18 cellular contexts compared by ENCODE assay signal in genomic region chr15:67548532-67548852, GRCh38. TPM values are rescaled to one million over a fixed set of nuclear protein-coding genes. Genes with fewer than 3 reads are reported as not detected.
A peak's percentile ranks its signal among the peaks of the same experiment; 100 is the strongest.
DNase-seq lines count a peak whose midpoint lies in the region; ATAC-seq, FAIRE-seq and TF ChIP-seq lines count a peak whose summit lies in the region.
"Had no signal": no experiment of that assay in that cellular context is flagged by ENCODE, and none has a peak within 500 bp of the region (broad histone marks: within the 10 kb centered on the region; RNA-seq: fewer than 3 reads in every experiment).

No MANE protein-coding gene starts in this region.

- H3K4me2 ChIP-seq in IMR-90 (ENCODE audit: low read depth, low read length), result peak overlapping the region; percentile 73; the same call in 1 of the 2 replicates
- H3K4me2 ChIP-seq in skeletal muscle satellite cell (ENCODE audit: low read length), result peak overlapping the region; percentile 30

- H3K4ac ChIP-seq in IMR-90 (ENCODE audit: low read depth, low read length), result no peak overlapping the region

- DNase-seq in IMR-90 (no peak), astrocyte of the spinal cord (ENCODE audit: low read depth, low spot score) (peak; percentile 30), left lung (no peak), small intestine (no peak), NCI-H510A (lab: John Stamatoyannopoulos, UW) (no peak), HCEC 1CT (no peak)
- DNase-seq: activated CD4-positive, alpha-beta memory T cell treated with anti-CD3 and anti-CD28 coated beads for 36 hours; activated T-cell treated with anti-CD3 and anti-CD28 coated beads, Interleukin-2, amount 50 U/mL, for 48 hours; esophagus squamous epithelium; Kasumi-1 had no signal

- ATAC-seq in IMR-90 (ENCODE audit: low read depth) (peak; percentile 70), left lung (peak; percentile 34), GM18867 (IDR thresholded peaks at IDR 0.05; ENCODE audit: unreplicated experiment) (no peak)

- no peak overlapping the region for H4K91ac ChIP-seq in IMR-90 (ENCODE audit: insufficient read depth, low read depth, low read length)

- H3K27me3 ChIP-seq in IMR-90 (ENCODE audit: control insufficient read depth, insufficient read depth, low read length) (no peaks in the 10 kb centered on the region), left lung (no peaks in the 10 kb centered on the region), skeletal muscle satellite cell (ENCODE audit: control insufficient read depth, insufficient read depth, low read length) (no peaks in the 10 kb centered on the region), small intestine (ENCODE audit: control insufficient read depth in 2 of 2, insufficient read depth in 2 of 2, low read length in 2 of 2) (no peaks in the 10 kb centered on the region)
- H3K27me3 ChIP-seq: BLaER1, esophagus squamous epithelium, SJCRH30 had no signal

- TF ChIP-seq POLR2A in IMR-90 (IDR thresholded peaks at IDR 0.05; ENCODE audit: low read depth, low read length), result no peak

- TF ChIP-seq RAD21 in IMR-90 (IDR thresholded peaks at IDR 0.05; ENCODE audit: low read length), result no peak

- BruUV-seq in IMR-90 (replicated peaks; lab: Mats Ljungman, UMichigan), result no TSS peak

- H4K20me1 ChIP-seq in IMR-90 (ENCODE audit: insufficient read depth, low read length), result peaks cover 7% of the 10 kb centered on the region; the same call in 1 of the 2 replicates

- no peak for FAIRE-seq in small intestine (lab: Jason Lieb, UNC)
- FAIRE-seq: colon, TTC549 had no signal

- no peak overlapping the region for H3K4me3 ChIP-seq in IMR-90 (ENCODE audit: insufficient read depth, low read depth, low read length)
- H3K4me3 ChIP-seq in astrocyte of the spinal cord (ENCODE audit: low read depth, low read length), result no peak overlapping the region
- no peak overlapping the region for H3K4me3 ChIP-seq in left lung
- H3K4me3 ChIP-seq in skeletal muscle satellite cell (ENCODE audit: low read length), result no peak overlapping the region
- no peak overlapping the region for H3K4me3 ChIP-seq in small intestine (ENCODE audit: low read depth in 1 of 2, low read length in 2 of 2)
- H3K4me3 ChIP-seq: BLaER1, esophagus squamous epithelium, SJCRH30, thoracic aorta had no signal

- POLR2A ChIA-PET in IMR-90 (lab: Charles Lee; ENCODE audit: unreplicated experiment), result interaction anchor here (0.5 kb wide), 1 partner anchor 82 kb away, joined by 4 read pairs; no protein-coding TSS in a partner anchor

- H4K5ac ChIP-seq in IMR-90 (ENCODE audit: low read depth, low read length), result no peak overlapping the region

- H3K14ac ChIP-seq in IMR-90 (replicated peaks; ENCODE audit: low read depth, low read length), result no peak overlapping the region

- H2BK20ac ChIP-seq in IMR-90 (ENCODE audit: low read depth, low read length), result no peak overlapping the region

- peaks cover 9% of the 10 kb centered on the region for H3K4me1 ChIP-seq in IMR-90 (ENCODE audit: control insufficient read depth, insufficient read depth, low read length)
- H3K4me1 ChIP-seq in left lung, result peaks cover 8 to 29% of the 10 kb centered on the region in 2 donors
- peaks cover 21% of the 10 kb centered on the region for H3K4me1 ChIP-seq in skeletal muscle satellite cell (ENCODE audit: control insufficient read depth, insufficient read depth, low read length)
- H3K4me1 ChIP-seq in small intestine (ENCODE audit: control insufficient read depth in 2 of 2, insufficient read depth in 1 of 2, low read depth in 1 of 2, low read length in 1 of 2), result peaks cover 0 to 6% of the 10 kb centered on the region in 2 donors

- peaks cover 3% of the 10 kb centered on the region; the same call in 1 of the 2 replicates for H3K9me1 ChIP-seq in IMR-90 (ENCODE audit: insufficient read depth, low read length)

- H2AK9ac ChIP-seq in IMR-90 (replicated peaks; ENCODE audit: low read depth, low read length, poor library complexity), result no peak overlapping the region

- intact Hi-C loops in IMR-90 (cut with micrococcal nuclease) (no loop called here), left lung (cut with DNase I) (no loop called here)

- no peak overlapping the region for H2BK5ac ChIP-seq in IMR-90 (ENCODE audit: low read depth, low read length, poor library complexity, severe bottlenecking)

- TF ChIP-seq CTCF in IMR-90 (conservative IDR thresholded peaks at IDR 0.05; ENCODE audit: low read depth, low read length) (no peak), astrocyte of the spinal cord (IDR thresholded peaks at IDR 0.05; ENCODE audit: low read depth, low read length) (no peak), left lung (IDR thresholded peaks at IDR 0.05) (no peak)

- no peak overlapping the region for H3K23ac ChIP-seq in IMR-90 (ENCODE audit: low read depth, low read length)

- dilution Hi-C loops in IMR-90 (cut with HindIII; ENCODE audit: low sequenced_read_pairs, unreplicated experiment), result no loop called here

- H3K9ac ChIP-seq in IMR-90 (ENCODE audit: low read depth, low read length) (no peak overlapping the region), skeletal muscle satellite cell (ENCODE audit: low read depth, low read length) (no peak overlapping the region)
- H3K9ac ChIP-seq: BLaER1 had no signal

- H3K9me3 ChIP-seq in IMR-90 (ENCODE audit: control insufficient read depth, insufficient read depth, low read length) (no peaks in the 10 kb centered on the region), left lung (no peaks in the 10 kb centered on the region), skeletal muscle satellite cell (replicated peaks; ENCODE audit: low read length) (no peaks in the 10 kb centered on the region), small intestine (ENCODE audit: control insufficient read depth, low read depth) (no peaks in the 10 kb centered on the region)
- H3K9me3 ChIP-seq: BLaER1, esophagus squamous epithelium, thoracic aorta had no signal

- H3K18ac ChIP-seq in IMR-90 (ENCODE audit: low read depth, low read length), result no peak overlapping the region

- no peak overlapping the region for H4K8ac ChIP-seq in IMR-90 (ENCODE audit: low read depth in 2 of 2, low read length in 2 of 2)

- peaks cover 14 to 21% of the 10 kb centered on the region in 2 experiments for H3K79me1 ChIP-seq in IMR-90 (ENCODE audit: low read depth in 1 of 2, low read length in 2 of 2)

- no peak overlapping the region for H2AK5ac ChIP-seq in IMR-90 (ENCODE audit: low read depth, low read length)

- no peak overlapping the region for H2BK120ac ChIP-seq in IMR-90 (ENCODE audit: low read depth, low read length)

- no peak overlapping the region for H3K56ac ChIP-seq in IMR-90 (ENCODE audit: extremely low read depth, insufficient read depth, low read length)

- H2AFZ ChIP-seq in IMR-90 (replicated peaks; ENCODE audit: low read length, poor library complexity), result no peak overlapping the region

- no peak overlapping the region for H2BK15ac ChIP-seq in IMR-90 (ENCODE audit: low read depth, low read length)

- CTCF ChIA-PET in IMR-90 (lab: Yijun Ruan, JAX), result no interaction called here

- in situ Hi-C loops in IMR-90 (cut with MboI; ENCODE audit: low sequenced_read_pairs), result no loop called here
- in situ Hi-C loops in astrocyte of the spinal cord (cut with HindIII; ENCODE audit: low sequenced_read_pairs), result no loop called here

- H3K27ac ChIP-seq in IMR-90 (ENCODE audit: insufficient read depth, low read length) (no peak overlapping the region), left lung (peak overlapping the region in 1 of 2 donors; percentile 3), small intestine (ENCODE audit: low read depth in 1 of 2, low read length in 1 of 2) (no peak overlapping the region)
- H3K27ac ChIP-seq: BLaER1, HL-60, SJCRH30, thoracic aorta had no signal

- H3K36me3 ChIP-seq in IMR-90 (ENCODE audit: control insufficient read depth, insufficient read depth, low read length) (peaks cover 16% of the 10 kb centered on the region), left lung (peaks cover 0 to 26% of the 10 kb centered on the region in 2 donors), skeletal muscle satellite cell (ENCODE audit: insufficient read depth, low read length) (peaks cover 2% of the 10 kb centered on the region), small intestine (ENCODE audit: control insufficient read depth in 2 of 2, insufficient read depth in 2 of 2, low read length in 2 of 2) (peaks cover 3 to 6% of the 10 kb centered on the region in 2 donors)

TF ChIP-seq in IMR-90, 13 proteins besides CTCF, POLR2A, EP300 and RAD21:
- TF ChIP-seq, protein P1, sequence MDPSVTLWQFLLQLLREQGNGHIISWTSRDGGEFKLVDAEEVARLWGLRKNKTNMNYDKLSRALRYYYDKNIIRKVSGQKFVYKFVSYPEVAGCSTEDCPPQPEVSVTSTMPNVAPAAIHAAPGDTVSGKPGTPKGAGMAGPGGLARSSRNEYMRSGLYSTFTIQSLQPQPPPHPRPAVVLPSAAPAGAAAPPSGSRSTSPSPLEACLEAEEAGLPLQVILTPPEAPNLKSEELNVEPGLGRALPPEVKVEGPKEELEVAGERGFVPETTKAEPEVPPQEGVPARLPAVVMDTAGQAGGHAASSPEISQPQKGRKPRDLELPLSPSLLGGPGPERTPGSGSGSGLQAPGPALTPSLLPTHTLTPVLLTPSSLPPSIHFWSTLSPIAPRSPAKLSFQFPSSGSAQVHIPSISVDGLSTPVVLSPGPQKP (IDR thresholded peaks at IDR 0.05; ENCODE audit: borderline replicate concordance, low read depth, low read length), result no peak
- TF ChIP-seq SMC3 (IDR thresholded peaks at IDR 0.05; ENCODE audit: low read depth, low read length) (no peak), MAFK (IDR thresholded peaks at IDR 0.05; ENCODE audit: low read depth, low read length) (no peak), BHLHE40 (IDR thresholded peaks at IDR 0.05; ENCODE audit: low read depth, low read length) (no peak)
TF ChIP-seq in IMR-90: peak in this region for 0.

RNA-seq across cellular contexts. Expression of gene MAP2K5, which starts 6.0 kb away (rescaled TPM):
- total RNA-seq in IMR-90 (2012; rRNA removed), result 1.6 and 2.8 TPM in 2 replicates
- 4.6 and 6.1 TPM in 2 replicates for polyA plus RNA-seq in IMR-90 (2012; rRNA removed)
- 4.6 and 5.5 TPM in 2 replicates for polyA plus RNA-seq in IMR-90 (2012; cell fraction: cytosol; rRNA removed)
- 4.4 and 6.1 TPM in 2 replicates for polyA plus RNA-seq in IMR-90 (2012; cell fraction: nucleus; rRNA removed; ENCODE audit: low replicate concordance)
- total RNA-seq in left lung, result 10 to 100 TPM; 13.5 to 17.0 TPM
- total RNA-seq in skeletal muscle satellite cell (2012; rRNA removed), result 2.8 and 3.5 TPM in 2 replicates
- 10 to 100 TPM; 10.5 to 12.2 (median 11.4) TPM for polyA plus RNA-seq in small intestine

RNA-seq across cellular contexts. Expression of gene C15orf61, which starts 27.6 kb away (rescaled TPM):
- 1.4 and 1.7 TPM in 2 replicates for total RNA-seq in IMR-90 (2012; rRNA removed)
- 2.5 TPM in 2 replicates for polyA plus RNA-seq in IMR-90 (2012; rRNA removed)
- polyA plus RNA-seq in IMR-90 (2012; cell fraction: cytosol; rRNA removed), result 1.4 and 3.2 TPM in 2 replicates
- 1.8 and 1.9 TPM in 2 replicates for polyA plus RNA-seq in IMR-90 (2012; cell fraction: nucleus; rRNA removed; ENCODE audit: low replicate concordance)
- 1 to 10 TPM; 5.8 to 6.9 TPM for total RNA-seq in left lung
- total RNA-seq in skeletal muscle satellite cell (2012; rRNA removed), result 1.7 and 3.8 TPM in 2 replicates
- polyA plus RNA-seq in small intestine, result 1 to 10 TPM; 2.2 to 3.2 (median 2.4) TPM
